ENCODE assay signal across 19 cellular contexts in genomic region chr19:504634-505033, GRCh38. TPM values are rescaled to one million over a fixed set of nuclear protein-coding genes. Genes with fewer than 3 reads are reported as not detected.
"Had no signal": no experiment of that assay in that cellular context is flagged by ENCODE, and none has a peak within 500 bp of the region (broad histone marks: within the 10 kb centered on the region; RNA-seq: fewer than 3 reads in every experiment).

No MANE protein-coding gene starts in this region.

- ATAC-seq: gastrocnemius medialis; heart right ventricle; mucosa of descending colon; naive thymus-derived CD8-positive, alpha-beta T cell; psoas muscle had no signal

- H3K27ac ChIP-seq: esophagus muscularis mucosa, gastrocnemius medialis, heart right ventricle, left ventricle myocardium inferior, psoas muscle, sigmoid colon, skin epidermis, suprapubic skin, thyroid gland had no signal

- H3K9me3 ChIP-seq: esophagus muscularis mucosa, gastrocnemius medialis, left ventricle myocardium inferior, mucosa of descending colon, psoas muscle, sigmoid colon, suprapubic skin, thyroid gland had no signal

- H3K9me3 Mint-ChIP-seq: naive thymus-derived CD8-positive, alpha-beta T cell; neural crest cell; type B pancreatic cell had no signal

- H3K27ac Mint-ChIP-seq: type B pancreatic cell had no signal

- H3K4me3 ChIP-seq: esophagus muscularis mucosa, gastrocnemius medialis, heart right ventricle, left ventricle myocardium inferior, mucosa of descending colon, psoas muscle, sigmoid colon, skin epidermis, suprapubic skin, thyroid gland had no signal

- H3K27me3 ChIP-seq: suprapubic skin, thyroid gland had no signal

- DNase-seq: effector memory CD4-positive, alpha-beta T cell; gastrocnemius medialis; heart right ventricle; left ventricle myocardium inferior; mucosa of descending colon; naive thymus-derived CD8-positive, alpha-beta T cell; retina; sigmoid colon; stimulated activated CD4-positive, alpha-beta T cell treated with anti-CD3 and anti-CD28 coated beads, Interleukin-12 subunit alpha, Interleukin-12 subunit beta, amount 100 ng/mL, for 4 hours; stimulated activated naive CD4-positive, alpha-beta T cell treated with Interleukin-2 at 50 U/mL for 16 hours; thyroid gland had no signal

- H3K36me3 Mint-ChIP-seq: type B pancreatic cell had no signal

RNA-seq across cellular contexts. Expression of gene GZMM, which starts 39.2 kb away (rescaled TPM):
- total RNA-seq: left ventricle myocardium inferior, lung microvascular endothelial cell, neural crest cell, psoas muscle had no signal
- polyA plus RNA-seq: keratinocyte had no signal
